Comparison of ENCODE assay signal across 19 cellular contexts in the genomic region with DNA sequence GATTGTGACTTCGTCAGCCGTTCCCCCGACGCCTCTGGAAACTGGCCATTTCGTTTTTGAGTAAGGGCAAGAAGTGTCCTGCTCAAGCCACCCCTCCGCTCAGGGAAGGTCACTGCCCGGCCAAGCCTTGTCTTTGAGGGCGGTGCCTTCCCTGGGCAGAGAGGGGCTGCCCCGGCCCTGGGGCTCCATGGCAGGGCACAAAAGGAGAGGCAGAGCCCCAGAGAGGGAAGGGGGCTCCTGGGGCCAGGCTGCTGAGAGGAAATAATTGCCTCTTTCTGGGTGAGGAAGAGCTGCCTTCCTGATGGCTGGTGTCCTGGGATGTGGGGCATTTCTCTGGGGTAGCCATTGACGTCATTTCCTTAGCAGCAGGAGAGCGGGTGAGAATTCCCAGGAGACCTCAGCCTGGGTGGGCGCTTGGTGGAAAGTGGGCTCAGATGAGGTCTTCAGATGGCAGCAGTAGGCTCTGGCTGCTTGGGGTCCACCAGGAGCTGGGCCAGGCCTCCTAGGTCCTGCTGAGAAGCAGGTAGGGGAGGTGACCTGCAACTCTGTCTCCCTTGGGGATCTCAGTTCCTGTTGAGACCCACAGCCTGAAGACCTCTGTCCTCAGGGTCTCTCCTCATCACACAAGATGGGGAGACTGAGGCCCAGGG. TPM values are rescaled to one million over a fixed set of nuclear protein-coding genes. Genes with fewer than 3 reads are reported as not detected.
DNase-seq lines count a peak whose midpoint lies in the region; ATAC-seq, FAIRE-seq and TF ChIP-seq lines count a peak whose summit lies in the region.
"Had no signal": no experiment of that assay in that cellular context is flagged by ENCODE, and none has a peak within 500 bp of the region (broad histone marks: within the 10 kb centered on the region; RNA-seq: fewer than 3 reads in every experiment).

No MANE protein-coding gene starts in this region.

- no peaks in the 10 kb centered on the region for H3K79me1 ChIP-seq in neuronal stem cell (ENCODE audit: low read depth, low read length)

- H4K8ac ChIP-seq in neuronal stem cell (ENCODE audit: low read depth, low read length): no peak overlapping the region

- H2BK120ac ChIP-seq in neuronal stem cell (ENCODE audit: low read depth, low read length): peak overlapping the region; percentile 16

- SMC1A ChIA-PET in GM12878 (lab: Charles Lee; ENCODE audit: uncharacterized antibody, unreplicated experiment): interaction anchor here (0.6 kb wide), 1 partner anchor 1372 kb away, joined by 3 read pairs; no protein-coding TSS in a partner anchor

- CTCF ChIA-PET in GM12878 (lab: Yijun Ruan, JAX): no interaction called here

- H2BK12ac ChIP-seq in neuronal stem cell (ENCODE audit: low read length): no peak overlapping the region

- no peak for TF ChIP-seq POLR2A in GM12878 (IDR thresholded peaks at IDR 0.05; ENCODE audit: low read depth, low read length)

- WGBS in GM12878 (ENCODE audit: insufficient coverage, insufficient replicate concordance, low lambda C conversion rate, missing lambda C conversion rate): 15% methylated on average over 12 of the region's 12 CpGs
- no CpG with 5 or more reads among the region's 12 CpGs for WGBS in neuronal stem cell (ENCODE audit: extremely low coverage in 2 of 2, insufficient read length in 2 of 2, insufficient replicate concordance in 1 of 2), 2 donors

- H3K4me2 ChIP-seq in BLaER1 treated with 17β-estradiol and CSF1 and Interleukin-3, amounts not matched to agents 10 nM and 100 nM: peak overlapping the region; percentile 80 to 99 (median 94)
- H3K4me2 ChIP-seq in GM12878 (ENCODE audit: control insufficient read depth, insufficient read depth): no peak overlapping the region
- no peak overlapping the region for H3K4me2 ChIP-seq in neuronal stem cell (ENCODE audit: insufficient read depth, low read length, poor library complexity, severe bottlenecking)

- H3K14ac ChIP-seq in neuronal stem cell (ENCODE audit: low read length): no peak overlapping the region

- H3K27ac Mint-ChIP-seq in activated naive CD8-positive, alpha-beta T cell treated with anti-CD3 and anti-CD28 coated beads for 36 hours: no peak overlapping the region
- H3K27ac Mint-ChIP-seq: CD4-positive, alpha-beta T cell had no signal

- H3K9me3 ChIP-seq in right atrium auricular region: no peaks in the 10 kb centered on the region
- H3K9me3 ChIP-seq in BLaER1 treated with 17β-estradiol and CSF1 and Interleukin-3, amounts not matched to agents 10 nM and 100 nM (replicated peaks in 1 of 11): no peaks in the 10 kb centered on the region
- H3K9me3 ChIP-seq in GM12878 (replicated peaks; ENCODE audit: control insufficient read depth, insufficient read depth, low read length): no peaks in the 10 kb centered on the region
- H3K9me3 ChIP-seq in neuronal stem cell (replicated peaks in 1 of 2; ENCODE audit: control insufficient read depth in 2 of 2, insufficient read depth in 1 of 2, low read depth in 1 of 2, low read length in 2 of 2): no peaks in the 10 kb centered on the region

- no peak overlapping the region for H3K4me3 Mint-ChIP-seq in activated naive CD8-positive, alpha-beta T cell treated with anti-CD3 and anti-CD28 coated beads for 36 hours
- H3K4me3 Mint-ChIP-seq: CD4-positive, alpha-beta T cell had no signal

- H3K23ac ChIP-seq in neuronal stem cell (ENCODE audit: low read depth, low read length, poor library complexity): no peak overlapping the region

- no peak overlapping the region for H4K91ac ChIP-seq in neuronal stem cell (ENCODE audit: low read depth, low read length, poor library complexity)

- no peak for TF ChIP-seq EP300 in GM12878 (IDR thresholded peaks at IDR 0.05; ENCODE audit: borderline replicate concordance in 1 of 2, control insufficient read depth in 1 of 2, low read depth in 2 of 2, low read length in 2 of 2)

- no peak overlapping the region for H2AFZ ChIP-seq in GM12878 (ENCODE audit: control insufficient read depth, low read depth, low read length)
- H2AFZ ChIP-seq in neuronal stem cell (ENCODE audit: low read length): no peak overlapping the region

- peak overlapping the region in 7 of 11 experiments; percentile 29 to 93 (median 72); a peak in 12 of 22 replicates for H3K9ac ChIP-seq in BLaER1 treated with 17β-estradiol and CSF1 and Interleukin-3, amounts not matched to agents 10 nM and 100 nM
- H3K9ac ChIP-seq in GM12878 (ENCODE audit: control insufficient read depth, insufficient read depth, low read length) (no peak overlapping the region), neuronal stem cell (ENCODE audit: low read depth, low read length, poor library complexity) (peak overlapping the region; percentile 3)

- H3K36me3 Mint-ChIP-seq in activated naive CD8-positive, alpha-beta T cell treated with anti-CD3 and anti-CD28 coated beads for 36 hours: no peaks in the 10 kb centered on the region

- H3K27me3 ChIP-seq in right atrium auricular region (no peaks in the 10 kb centered on the region), GM12878 (replicated peaks in 1 of 2; ENCODE audit: control insufficient read depth in 2 of 2, insufficient read depth in 2 of 2, low read length in 1 of 2) (peaks cover 10 to 21% of the 10 kb centered on the region in 2 experiments; a peak in 3 of 4 replicates), neuronal stem cell (ENCODE audit: control insufficient read depth in 3 of 3, insufficient read depth in 3 of 3, low read depth in 1 of 3, low read length in 3 of 3) (peaks cover 0 to 16% (median 0%) of the 10 kb centered on the region in 3 experiments)
- peaks cover 0 to 83% (median 6%) of the 10 kb centered on the region in 11 experiments; a peak in 12 of 22 replicates for H3K27me3 ChIP-seq in BLaER1 treated with 17β-estradiol and CSF1 and Interleukin-3, amounts not matched to agents 10 nM and 100 nM

- no peak overlapping the region for H3K4me3 ChIP-seq in right atrium auricular region
- peak overlapping the region in 2 of 10 experiments; percentile 1 to 25; a peak in 4 of 20 replicates for H3K4me3 ChIP-seq in BLaER1 treated with 17β-estradiol and CSF1 and Interleukin-3, amounts not matched to agents 10 nM and 100 nM
- no peak overlapping the region for H3K4me3 ChIP-seq in GM12878
- no peak overlapping the region for H3K4me3 ChIP-seq in neuronal stem cell (ENCODE audit: low read length in 2 of 2)

- DNase-seq in left cardiac atrium (peak; percentile 20), right atrium auricular region (ENCODE audit: low spot score) (no peak), GM12878 (ENCODE audit: low read depth, low spot score) (no peak), neuronal stem cell (ENCODE audit: low spot score) (no peak), NAMALWA (ENCODE audit: low spot score) (no peak), occipital lobe (lab: John Stamatoyannopoulos, UW) (no peak)
- no peak for DNase-seq in activated naive CD8-positive, alpha-beta T cell treated with anti-CD3 and anti-CD28 coated beads for 36 hours
- DNase-seq: 8988T; AML-193; C1 segment of cervical spinal cord; Calu3; CD4-positive, alpha-beta T cell; DMS79; HCEC 1CT had no signal

- H2BK15ac ChIP-seq in neuronal stem cell (ENCODE audit: low read length): peak overlapping the region; percentile 30

- ATAC-seq in left cardiac atrium (no peak), GM12878 (no peak)

- H2AK5ac ChIP-seq in neuronal stem cell (ENCODE audit: low read depth, low read length): peak overlapping the region; percentile 17

- no peak for TF ChIP-seq RAD21 in GM12878 (IDR thresholded peaks at IDR 0.05; ENCODE audit: insufficient read depth, low read depth, low read length)

- BruUV-seq in GM12878 (replicated peaks; lab: Mats Ljungman, UMichigan): no TSS peak

- H3K4me1 Mint-ChIP-seq in activated naive CD8-positive, alpha-beta T cell treated with anti-CD3 and anti-CD28 coated beads for 36 hours: peaks cover 6% of the 10 kb centered on the region

- in situ Hi-C loops in GM12878 (cut with MboI): no loop called here

- H4K20me1 ChIP-seq in BLaER1 treated with 17β-estradiol and CSF1 and Interleukin-3, amounts not matched to agents 10 nM and 100 nM: peaks cover 0 to 30% (median 0%) of the 10 kb centered on the region in 11 experiments; a peak in 4 of 22 replicates
- H4K20me1 ChIP-seq in GM12878 (ENCODE audit: control insufficient read depth, insufficient read depth): no peaks in the 10 kb centered on the region; the same call in 1 of the 2 replicates

- peaks cover 49% of the 10 kb centered on the region for H3K27me3 Mint-ChIP-seq in activated naive CD8-positive, alpha-beta T cell treated with anti-CD3 and anti-CD28 coated beads for 36 hours

- no peak overlapping the region for H3K4ac ChIP-seq in neuronal stem cell (ENCODE audit: low read length)

- FAIRE-seq in GM12878 (lab: Jason Lieb, UNC): no peak
- FAIRE-seq: G401.6, GM19239, HTR-8/SVneo had no signal

- intact Hi-C loops in left cardiac atrium (cut with DNase I) (no loop called here), GM12878 (cut with micrococcal nuclease; ENCODE audit: unreplicated experiment) (no loop called here)

- H2BK5ac ChIP-seq in neuronal stem cell (ENCODE audit: low read length): peak overlapping the region; percentile 44

- RAD21 ChIA-PET in GM12878 (lab: Charles Lee; ENCODE audit: unreplicated experiment): no interaction called here

- H3K4me1 ChIP-seq in right atrium auricular region (peaks cover 0 to 44% of the 10 kb centered on the region in 2 donors), GM12878 (ENCODE audit: control insufficient read depth, insufficient read depth, low read length) (no peaks in the 10 kb centered on the region; the same call in 1 of the 2 replicates), neuronal stem cell (ENCODE audit: control insufficient read depth in 2 of 2, insufficient read depth in 1 of 2, low read depth in 1 of 2, low read length in 2 of 2) (peaks cover 7 to 24% of the 10 kb centered on the region in 2 donors)
- peaks cover 68 to 100% (median 100%) of the 10 kb centered on the region in 10 experiments for H3K4me1 ChIP-seq in BLaER1 treated with 17β-estradiol and CSF1 and Interleukin-3, amounts not matched to agents 10 nM and 100 nM

- POLR2A ChIA-PET in GM12878 (lab: Charles Lee): no interaction called here

- H3K27ac ChIP-seq in right atrium auricular region: peak overlapping the region in 1 of 2 donors; percentile 50
- H3K27ac ChIP-seq in BLaER1 treated with 17β-estradiol and CSF1 and Interleukin-3, amounts not matched to agents 10 nM and 100 nM: peak overlapping the region in 8 of 11 experiments; percentile 32 to 99 (median 71); a peak in 13 of 22 replicates
- no peak overlapping the region for H3K27ac ChIP-seq in GM12878 (ENCODE audit: control insufficient read depth, insufficient read depth)
- H3K27ac ChIP-seq in neuronal stem cell (replicated peaks; ENCODE audit: low read length): no peak overlapping the region

- no peak for TF ChIP-seq CTCF in right atrium auricular region (IDR thresholded peaks at IDR 0.05)
- no peak for TF ChIP-seq CTCF in GM12878 (IDR thresholded peaks at IDR 0.05 in 2 of 3, conservative IDR thresholded peaks at IDR 0.05 in 1 of 3; ENCODE audit: control insufficient read depth in 2 of 3, extremely low read depth in 1 of 3, insufficient read depth in 1 of 3, low read depth in 3 of 3, low read length in 3 of 3)

- no peaks in the 10 kb centered on the region for H3K79me2 ChIP-seq in GM12878 (ENCODE audit: control insufficient read depth, insufficient read depth, low read length)

- peak overlapping the region; percentile 83 for H3K18ac ChIP-seq in neuronal stem cell (ENCODE audit: low read length)

- no peaks in the 10 kb centered on the region for H3K9me3 Mint-ChIP-seq in activated naive CD8-positive, alpha-beta T cell treated with anti-CD3 and anti-CD28 coated beads for 36 hours
- H3K9me3 Mint-ChIP-seq: CD4-positive, alpha-beta T cell had no signal

- H3K36me3 ChIP-seq in right atrium auricular region: no peaks in the 10 kb centered on the region
- no peaks in the 10 kb centered on the region for H3K36me3 ChIP-seq in BLaER1 treated with 17β-estradiol and CSF1 and Interleukin-3, amounts not matched to agents 10 nM and 100 nM
- H3K36me3 ChIP-seq in GM12878 (ENCODE audit: control insufficient read depth in 2 of 2, insufficient read depth in 2 of 2, low read length in 1 of 2): no peaks in the 10 kb centered on the region
- no peaks in the 10 kb centered on the region for H3K36me3 ChIP-seq in neuronal stem cell (replicated peaks in 1 of 2; ENCODE audit: control insufficient read depth in 2 of 2, insufficient read depth in 2 of 2, low read length in 2 of 2)

RNA-seq across cellular contexts. Expression of gene FAM163B, which starts 31.6 kb away (rescaled TPM):
- under 1 TPM in 1 of 2 donors, not detected in 1; 0.37 TPM for total RNA-seq in left cardiac atrium
- 1 to 10 TPM in 1 of 2 donors, not detected in 1; 1.7 TPM for total RNA-seq in right atrium auricular region
- not detected in 2 replicates for total RNA-seq in GM12878 (2013; cell fraction: nucleolus; rRNA removed)
- total RNA-seq in GM12878 (2014; rRNA removed): not detected in 2 replicates
- total RNA-seq in GM12878 (2014; rRNA removed; fragmentation: Illumina TruSeq; extraction: Trizol): not detected in 2 replicates
- not detected in 2 replicates for total RNA-seq in GM12878 (2021)
- polyA plus RNA-seq in GM12878 (2011; ENCODE audit: low read depth): not detected
- not detected in 2 replicates for polyA plus RNA-seq in GM12878 (2011; rRNA removed)
- not detected in 2 replicates for polyA plus RNA-seq in GM12878 (2011; cell fraction: cytosol; rRNA removed)
- polyA plus RNA-seq in GM12878 (2011; cell fraction: nucleus; rRNA removed): 0.13 and 0.28 TPM in 2 replicates
- not detected in 2 replicates for polyA plus RNA-seq in GM12878 (2012)
- polyA plus RNA-seq in GM12878 (2014; fragmentation: Illumina TruSeq; extraction: Trizol): not detected in 2 replicates
- polyA plus RNA-seq in GM12878 (2014; fragmentation: Nextera tagmentation; extraction: Ambion mirVana): not detected
- not detected in 2 replicates for polyA plus RNA-seq in GM12878 (2014; rRNA removed)
- polyA plus RNA-seq in GM12878 (2016; fragmentation: Nextera tagmentation; extraction: Ambion mirVana): not detected
- not detected in 2 replicates for polyA minus RNA-seq in GM12878 (2011; rRNA and poly(A)+ RNA removed)
- polyA minus RNA-seq in GM12878 (2011; cell fraction: cytosol; rRNA and poly(A)+ RNA removed): not detected in 2 replicates
- polyA minus RNA-seq in GM12878 (2011; cell fraction: nucleus; rRNA and poly(A)+ RNA removed): 0.36 TPM in 1 of 2 replicates, not detected in the other
- polyA plus RNA-seq in neuronal stem cell (2013, experiment 1 of 2): 0.18 TPM
- polyA plus RNA-seq in neuronal stem cell (2013, experiment 2 of 2): 0.12 TPM
- total RNA-seq in activated naive CD8-positive, alpha-beta T cell treated with anti-CD3 and anti-CD28 coated beads for 36 hours: not detected
- total RNA-seq in occipital lobe: 16.5 TPM
- total RNA-seq: Calu3; CD4-positive, alpha-beta T cell; H4 had no signal

RNA-seq across cellular contexts. Expression of gene ADAMTSL2, which starts 43.1 kb away (rescaled TPM):
- total RNA-seq in left cardiac atrium: 10 to 100 TPM; 13.9 to 16.7 TPM
- total RNA-seq in right atrium auricular region: 10 to 100 TPM in 1 of 2 donors, 1 to 10 TPM in 1; 4.9 to 27.7 TPM
- total RNA-seq in GM12878 (2013; cell fraction: nucleolus; rRNA removed): not detected in 2 replicates
- not detected in 2 replicates for total RNA-seq in GM12878 (2014; rRNA removed)
- total RNA-seq in GM12878 (2014; rRNA removed; fragmentation: Illumina TruSeq; extraction: Trizol): not detected in 2 replicates
- total RNA-seq in GM12878 (2021): 0.05 TPM in 1 of 2 replicates, not detected in the other
- polyA plus RNA-seq in GM12878 (2011; ENCODE audit: low read depth): not detected
- polyA plus RNA-seq in GM12878 (2011; rRNA removed): 0.07 TPM in 1 of 2 replicates, not detected in the other
- polyA plus RNA-seq in GM12878 (2011; cell fraction: cytosol; rRNA removed): 0.10 and 0.12 TPM in 2 replicates
- polyA plus RNA-seq in GM12878 (2011; cell fraction: nucleus; rRNA removed): 0.35 and 0.40 TPM in 2 replicates
- polyA plus RNA-seq in GM12878 (2012): 0.10 TPM in 1 of 2 replicates, not detected in the other
- polyA plus RNA-seq in GM12878 (2014; fragmentation: Illumina TruSeq; extraction: Trizol): not detected in 2 replicates
- not detected for polyA plus RNA-seq in GM12878 (2014; fragmentation: Nextera tagmentation; extraction: Ambion mirVana)
- 0.04 TPM in 1 of 2 replicates, not detected in the other for polyA plus RNA-seq in GM12878 (2014; rRNA removed)
- polyA plus RNA-seq in GM12878 (2016; fragmentation: Nextera tagmentation; extraction: Ambion mirVana): not detected
- 0.21 and 0.22 TPM in 2 replicates for polyA minus RNA-seq in GM12878 (2011; rRNA and poly(A)+ RNA removed)
- polyA minus RNA-seq in GM12878 (2011; cell fraction: cytosol; rRNA and poly(A)+ RNA removed): not detected in 2 replicates
- 0.12 and 0.19 TPM in 2 replicates for polyA minus RNA-seq in GM12878 (2011; cell fraction: nucleus; rRNA and poly(A)+ RNA removed)
- 0.17 TPM for polyA plus RNA-seq in neuronal stem cell (2013, experiment 1 of 2)
- polyA plus RNA-seq in neuronal stem cell (2013, experiment 2 of 2): 0.15 TPM
- total RNA-seq in activated naive CD8-positive, alpha-beta T cell treated with anti-CD3 and anti-CD28 coated beads for 36 hours: under 1 TPM; 0.29 to 0.34 TPM
- total RNA-seq in occipital lobe: 3.3 TPM
- total RNA-seq: H4 had no signal

RNA-seq across cellular contexts. Expression of gene MYMK, which starts 52.8 kb away (rescaled TPM):
- total RNA-seq in left cardiac atrium (not detected), right atrium auricular region (not detected), GM12878 (2014; rRNA removed) (not detected in 2 replicates), GM12878 (2014; rRNA removed; fragmentation: Illumina TruSeq; extraction: Trizol) (not detected in 2 replicates), GM12878 (2021) (not detected in 2 replicates), occipital lobe (not detected)
- not detected in 2 replicates for total RNA-seq in GM12878 (2013; cell fraction: nucleolus; rRNA removed)
- polyA plus RNA-seq in GM12878 (2011; ENCODE audit: low read depth): not detected
- polyA plus RNA-seq in GM12878 (2011; rRNA removed) (not detected in 2 replicates), GM12878 (2014; fragmentation: Illumina TruSeq; extraction: Trizol) (not detected in 2 replicates), GM12878 (2014; fragmentation: Nextera tagmentation; extraction: Ambion mirVana) (not detected), GM12878 (2014; rRNA removed) (not detected in 2 replicates), GM12878 (2016; fragmentation: Nextera tagmentation; extraction: Ambion mirVana) (not detected)
- polyA plus RNA-seq in GM12878 (2011; cell fraction: cytosol; rRNA removed): not detected in 2 replicates
- not detected in 2 replicates for polyA plus RNA-seq in GM12878 (2011; cell fraction: nucleus; rRNA removed)
- not detected in 2 replicates for polyA plus RNA-seq in GM12878 (2012)
- not detected in 2 replicates for polyA minus RNA-seq in GM12878 (2011; rRNA and poly(A)+ RNA removed)
- polyA minus RNA-seq in GM12878 (2011; cell fraction: cytosol; rRNA and poly(A)+ RNA removed): not detected in 2 replicates
- polyA minus RNA-seq in GM12878 (2011; cell fraction: nucleus; rRNA and poly(A)+ RNA removed): not detected in 2 replicates
- polyA plus RNA-seq in neuronal stem cell (2013, experiment 1 of 2): not detected
- polyA plus RNA-seq in neuronal stem cell (2013, experiment 2 of 2): not detected
- not detected for total RNA-seq in activated naive CD8-positive, alpha-beta T cell treated with anti-CD3 and anti-CD28 coated beads for 36 hours
- total RNA-seq: Calu3; CD4-positive, alpha-beta T cell; H4 had no signal

RNA-seq across cellular contexts. Expression of gene DBH, which starts 58.6 kb away (rescaled TPM):
- not detected for total RNA-seq in left cardiac atrium
- total RNA-seq in right atrium auricular region: not detected
- total RNA-seq in GM12878 (2013; cell fraction: nucleolus; rRNA removed): not detected in 2 replicates
- 0.05 TPM in 1 of 2 replicates, not detected in the other for total RNA-seq in GM12878 (2014; rRNA removed)
- not detected in 2 replicates for total RNA-seq in GM12878 (2014; rRNA removed; fragmentation: Illumina TruSeq; extraction: Trizol)
- total RNA-seq in GM12878 (2021): not detected in 2 replicates
- not detected for polyA plus RNA-seq in GM12878 (2011; ENCODE audit: low read depth)
- not detected in 2 replicates for polyA plus RNA-seq in GM12878 (2011; rRNA removed)
- polyA plus RNA-seq in GM12878 (2011; cell fraction: cytosol; rRNA removed): not detected in 2 replicates
- not detected in 2 replicates for polyA plus RNA-seq in GM12878 (2011; cell fraction: nucleus; rRNA removed)
- polyA plus RNA-seq in GM12878 (2012): 0.04 and 0.06 TPM in 2 replicates
- polyA plus RNA-seq in GM12878 (2014; fragmentation: Illumina TruSeq; extraction: Trizol): not detected in 2 replicates
- not detected for polyA plus RNA-seq in GM12878 (2014; fragmentation: Nextera tagmentation; extraction: Ambion mirVana)
- polyA plus RNA-seq in GM12878 (2014; rRNA removed): not detected in 2 replicates
- polyA plus RNA-seq in GM12878 (2016; fragmentation: Nextera tagmentation; extraction: Ambion mirVana): not detected
- not detected in 2 replicates for polyA minus RNA-seq in GM12878 (2011; rRNA and poly(A)+ RNA removed)
- polyA minus RNA-seq in GM12878 (2011; cell fraction: cytosol; rRNA and poly(A)+ RNA removed): not detected in 2 replicates
- polyA minus RNA-seq in GM12878 (2011; cell fraction: nucleus; rRNA and poly(A)+ RNA removed): not detected in 2 replicates
- not detected for polyA plus RNA-seq in neuronal stem cell (2013, experiment 1 of 2)
- polyA plus RNA-seq in neuronal stem cell (2013, experiment 2 of 2): not detected
- not detected for total RNA-seq in activated naive CD8-positive, alpha-beta T cell treated with anti-CD3 and anti-CD28 coated beads for 36 hours
- total RNA-seq in occipital lobe: not detected
- total RNA-seq: Calu3, H4 had no signal

Comparison
In these comparisons a context has a peak if more than half of its experiments do, and no peak if none do; other contexts are left out.
1. H3K27ac ChIP-seq: peak in BLaER1 treated with 17β-estradiol and CSF1 and Interleukin-3, amounts not matched to agents 10 nM and 100 nM (8 of 11); none in GM12878 (single experiment) and neuronal stem cell (single experiment).
2. H3K4me2 ChIP-seq: peak in BLaER1 treated with 17β-estradiol and CSF1 and Interleukin-3, amounts not matched to agents 10 nM and 100 nM (11 of 11); none in GM12878 (single experiment) and neuronal stem cell (single experiment).